1 cellular context compared by ENCODE assay signal in the genomic region with DNA sequence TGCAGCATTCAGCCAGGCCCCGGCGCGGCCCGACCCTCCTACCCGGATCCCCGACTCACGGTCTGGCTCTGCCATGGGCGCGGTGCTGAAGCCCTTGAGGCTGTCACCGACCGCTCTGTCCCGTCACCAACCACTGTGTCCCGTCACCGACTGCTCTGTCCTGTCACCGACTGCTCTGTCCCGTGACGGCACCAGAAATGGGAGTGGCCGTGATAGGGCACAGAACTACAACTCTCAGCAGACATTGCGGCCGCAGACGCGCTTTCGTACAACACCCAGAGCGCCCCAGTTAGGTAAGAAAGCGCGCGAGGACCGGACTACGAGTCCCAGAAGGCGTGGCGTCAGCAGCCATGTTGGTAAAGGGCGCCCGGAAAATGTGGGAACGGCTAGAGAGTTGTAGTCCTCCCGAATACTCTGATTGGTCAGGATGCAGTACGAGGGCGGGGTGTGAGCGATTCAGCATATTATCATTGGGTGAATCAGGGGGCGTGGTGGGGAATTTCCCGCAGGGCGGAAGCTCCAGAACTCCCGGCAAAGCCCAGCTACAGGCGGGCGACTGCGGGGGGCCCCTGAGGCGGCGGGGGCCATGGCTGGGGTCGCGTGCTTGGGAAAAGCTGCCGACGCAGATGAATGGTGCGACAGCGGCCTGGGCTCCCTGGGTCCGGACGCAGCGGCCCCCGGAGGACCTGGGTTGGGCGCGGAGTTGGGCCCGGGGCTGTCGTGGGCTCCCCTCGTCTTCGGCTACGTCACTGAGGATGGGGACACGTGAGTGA.
TF ChIP-seq lines count a peak whose summit lies in the region.

A gene with protein sequence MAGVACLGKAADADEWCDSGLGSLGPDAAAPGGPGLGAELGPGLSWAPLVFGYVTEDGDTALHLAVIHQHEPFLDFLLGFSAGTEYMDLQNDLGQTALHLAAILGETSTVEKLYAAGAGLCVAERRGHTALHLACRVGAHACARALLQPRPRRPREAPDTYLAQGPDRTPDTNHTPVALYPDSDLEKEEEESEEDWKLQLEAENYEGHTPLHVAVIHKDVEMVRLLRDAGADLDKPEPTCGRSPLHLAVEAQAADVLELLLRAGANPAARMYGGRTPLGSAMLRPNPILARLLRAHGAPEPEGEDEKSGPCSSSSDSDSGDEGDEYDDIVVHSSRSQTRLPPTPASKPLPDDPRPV (plus strand): TSS at position 523 of the 773 bp plus-strand sequence. CDS start 64 bp downstream, at position 587.
A gene (minus strand): TSS at position 172 of the 773 bp plus-strand sequence. CDS start 97 bp downstream, at position 75.

TF ChIP-seq in IMR-90, 13 proteins besides CTCF, POLR2A, EP300 and RAD21 (continued from another document):
- TF ChIP-seq RFX5 (IDR thresholded peaks at IDR 0.05; ENCODE audit: low read depth, low read length) (no peak), CEBPB (IDR thresholded peaks at IDR 0.05; ENCODE audit: low read depth, low read length) (peak; percentile 77), SMC3 (IDR thresholded peaks at IDR 0.05; ENCODE audit: low read depth, low read length) (no peak)
